Comparison of ENCODE assay signal across 19 cellular contexts in genomic region chr16:49351119-49351518, GRCh38. TPM values are rescaled to one million over a fixed set of nuclear protein-coding genes. Genes with fewer than 3 reads are reported as not detected.
DNase-seq lines count a peak whose midpoint lies in the region; ATAC-seq, FAIRE-seq and TF ChIP-seq lines count a peak whose summit lies in the region.
"Had no signal": no experiment of that assay in that cellular context is flagged by ENCODE, and none has a peak within 500 bp of the region (broad histone marks: within the 10 kb centered on the region; RNA-seq: fewer than 3 reads in every experiment).

No MANE protein-coding gene starts in this region.

- H2AFZ ChIP-seq in H1 (ENCODE audit: low read length), result no peak overlapping the region
- H2AFZ ChIP-seq: GM23248 had no signal

- no peak for TF ChIP-seq CTCF in H1 (IDR thresholded peaks at IDR 0.05; ENCODE audit: control extremely low read depth in 1 of 3, insufficient read depth in 1 of 3, low read depth in 1 of 3, low read length in 3 of 3)
- no peak for TF ChIP-seq CTCF in GM13977 (IDR thresholded peaks at IDR 0.05; ENCODE audit: extremely low read depth, insufficient read depth, missing control alignments)

- no peak overlapping the region for H3K4me2 ChIP-seq in H1 (ENCODE audit: insufficient read depth in 1 of 2, low read depth in 2 of 2, low read length in 2 of 2)
- H3K4me2 ChIP-seq: SK-N-SH had no signal

- H2BK12ac ChIP-seq in H1 (ENCODE audit: low read depth, low read length), result 0 out of 2 replicates have a peak overlapping the region, but pooled peaks have one; percentile 20

- peaks cover 3 to 4% of the 10 kb centered on the region in 2 experiments for H4K20me1 ChIP-seq in H1 (replicated peaks in 1 of 2; ENCODE audit: control insufficient read depth in 1 of 2, insufficient read depth in 2 of 2, low read length in 2 of 2)

- no peak for ATAC-seq in HG03432 (IDR thresholded peaks at IDR 0.05; ENCODE audit: unreplicated experiment)

- in situ Hi-C loops in Caki2 (cut with HindIII; ENCODE audit: low pct_unique_long_range_greater_than_20kb, low sequenced_read_pairs) (no loop called here), GM13977 (cut with MboI; ENCODE audit: low pct_unique_long_range_greater_than_20kb, low sequenced_read_pairs, unreplicated experiment) (no loop called here)

- FAIRE-seq in H1 (lab: Jason Lieb, UNC), result no peak

- H2BK5ac ChIP-seq in H1 (ENCODE audit: low read depth, low read length), result no peak overlapping the region

- H3K27ac ChIP-seq in H1 (ENCODE audit: low read depth, low read length), result no peak overlapping the region
- H3K27ac ChIP-seq: GM23248 had no signal

- POLR2A ChIA-PET in H1 (lab: Charles Lee; ENCODE audit: partially characterized antibody), result no interaction called here

- TF ChIP-seq EP300 in Ishikawa (IDR thresholded peaks at IDR 0.05; ENCODE audit: borderline replicate concordance), result no peak
- no peak for TF ChIP-seq EP300 in H1 (IDR thresholded peaks at IDR 0.05; ENCODE audit: borderline replicate concordance in 1 of 2, low read depth in 2 of 2, low read length in 2 of 2)

- no peak overlapping the region for H4K5ac ChIP-seq in H1 (ENCODE audit: insufficient read length, low read depth, low read length)

- no peaks in the 10 kb centered on the region for H3K27me3 ChIP-seq in H1 (replicated peaks in 1 of 4; ENCODE audit: control insufficient read depth in 3 of 4, extremely low read depth in 1 of 4, insufficient read depth in 3 of 4, low read length in 3 of 4)

- no peak overlapping the region for H3K56ac ChIP-seq in H1 (replicated peaks; ENCODE audit: insufficient read length, low read depth, low read length)

- CTCF ChIA-PET in H1 (lab: Charles Lee; ENCODE audit: partially characterized antibody), result interaction anchor here (0.7 to 5.1 kb wide), 14 partner anchors 8 to 520 kb away, joined by 3 to 28 read pairs (median 3); no protein-coding TSS in a partner anchor

- 0 out of 2 replicates have a peak overlapping the region, but pooled peaks have one; percentile 21 for H2BK20ac ChIP-seq in H1 (ENCODE audit: low read length)

- H3K18ac ChIP-seq in H1 (ENCODE audit: extremely low read depth, low read length), result no peak overlapping the region

- no peaks in the 10 kb centered on the region for H3K79me2 ChIP-seq in H1 (ENCODE audit: control insufficient read depth in 1 of 2, insufficient read depth in 2 of 2, low read length in 2 of 2)

- no peak overlapping the region for H4K91ac ChIP-seq in H1 (replicated peaks; ENCODE audit: insufficient read length, low read length)

- H3K14ac ChIP-seq in H1 (ENCODE audit: insufficient read length), result no peak overlapping the region

- no peak overlapping the region for H3K4ac ChIP-seq in H1 (replicated peaks; ENCODE audit: insufficient read length, low read depth, low read length)

- no peak overlapping the region for H2AK5ac ChIP-seq in H1 (ENCODE audit: low read depth, low read length)

- no peak overlapping the region for H3K23ac ChIP-seq in H1 (ENCODE audit: insufficient read length)

- no peaks in the 10 kb centered on the region for H3K79me1 ChIP-seq in H1 (ENCODE audit: low read depth, low read length)

- DNase-seq in Caki2 (ENCODE audit: low read depth) (peak; percentile 0), H1 (ENCODE audit: low read depth in 1 of 2, low spot score in 2 of 2) (no peak), left kidney (ENCODE audit: low read depth, low spot score) (peak; percentile 18), erythroblast (lab: John Stamatoyannopoulos, UW) (no peak), GM13977 (ENCODE audit: low spot score) (no peak)
- DNase-seq in activated naive CD8-positive, alpha-beta T cell treated with anti-CD3 and anti-CD28 coated beads for 36 hours, result no peak
- DNase-seq: DMS153; NCI-H2029; NCI-H446 treated with DMSO at 0.1 percent for 48 hours; NK-92 treated with Interleukin-12 subunit alpha and Interleukin-12 subunit beta, amount 100 ng/mL, for 24 hours had no signal

- TF ChIP-seq POLR2A in H1 (IDR thresholded peaks at IDR 0.05; ENCODE audit: control extremely low read depth in 1 of 2, low read depth in 2 of 2, low read length in 2 of 2), result no peak
- no peak for TF ChIP-seq POLR2A in erythroblast (IDR thresholded peaks at IDR 0.05; ENCODE audit: low read length)

- no peak overlapping the region for H4K8ac ChIP-seq in H1 (ENCODE audit: extremely low read depth, insufficient read depth, low read length)

- no peak overlapping the region for H3K4me3 Mint-ChIP-seq in activated naive CD8-positive, alpha-beta T cell treated with anti-CD3 and anti-CD28 coated beads for 36 hours
- H3K4me3 Mint-ChIP-seq: CD14-positive monocyte had no signal

- H3K23me2 ChIP-seq in H1 (ENCODE audit: low read depth, low read length), result no peaks in the 10 kb centered on the region

- H3K27ac Mint-ChIP-seq in activated naive CD8-positive, alpha-beta T cell treated with anti-CD3 and anti-CD28 coated beads for 36 hours, result no peak overlapping the region

- no peak overlapping the region for H3K9ac ChIP-seq in H1 (replicated peaks in 1 of 4; ENCODE audit: extremely low read depth in 1 of 4, low read depth in 3 of 4, low read length in 3 of 4)
- H3K9ac ChIP-seq: GM23248, SK-N-SH had no signal

- peaks cover 0 to 3% (median 0%) of the 10 kb centered on the region in 4 experiments; a peak in 1 of 7 replicates for H3K4me1 ChIP-seq in H1 (replicated peaks in 1 of 4; ENCODE audit: control insufficient read depth in 3 of 4, insufficient read depth in 4 of 4, low read length in 3 of 4)
- H3K4me1 ChIP-seq: BE2C had no signal

- no peak for TF ChIP-seq RAD21 in Ishikawa (IDR thresholded peaks at IDR 0.05; ENCODE audit: low read depth)
- no peak for TF ChIP-seq RAD21 in H1 (IDR thresholded peaks at IDR 0.05 in 1 of 2, conservative IDR thresholded peaks at IDR 0.05 in 1 of 2; ENCODE audit: low read depth in 2 of 2, low read length in 2 of 2)

- no peak overlapping the region for H2BK120ac ChIP-seq in H1 (replicated peaks; ENCODE audit: low read depth, low read length)

- H3K4me1 Mint-ChIP-seq in activated naive CD8-positive, alpha-beta T cell treated with anti-CD3 and anti-CD28 coated beads for 36 hours, result no peaks in the 10 kb centered on the region
- H3K4me1 Mint-ChIP-seq: CD14-positive monocyte had no signal

- peaks cover 23% of the 10 kb centered on the region for H3K27me3 Mint-ChIP-seq in activated naive CD8-positive, alpha-beta T cell treated with anti-CD3 and anti-CD28 coated beads for 36 hours

- H2BK15ac ChIP-seq in H1 (ENCODE audit: low read length), result peak overlapping the region; percentile 93; the same call in 1 of the 2 replicates

- H3K36me3 ChIP-seq in H1 (ENCODE audit: control insufficient read depth in 2 of 4, insufficient read depth in 4 of 4, low read length in 3 of 4), result no peaks in the 10 kb centered on the region
- H3K36me3 ChIP-seq: BE2C had no signal

- no peaks in the 10 kb centered on the region for H3K9me3 Mint-ChIP-seq in activated naive CD8-positive, alpha-beta T cell treated with anti-CD3 and anti-CD28 coated beads for 36 hours
- H3K9me3 Mint-ChIP-seq: CD14-positive monocyte had no signal

- no peaks in the 10 kb centered on the region for H3K36me3 Mint-ChIP-seq in activated naive CD8-positive, alpha-beta T cell treated with anti-CD3 and anti-CD28 coated beads for 36 hours
- H3K36me3 Mint-ChIP-seq: CD14-positive monocyte had no signal

- H3K4me3 ChIP-seq in H1 (ENCODE audit: extremely low read depth in 1 of 4, insufficient read depth in 2 of 4, low read depth in 3 of 4, low read length in 4 of 4), result no peak overlapping the region
- H3K4me3 ChIP-seq: GM23248 had no signal

- H3K9me3 ChIP-seq in H1 (ENCODE audit: insufficient read depth in 2 of 2, low read depth in 1 of 2, low read length in 1 of 2), result no peaks in the 10 kb centered on the region
- H3K9me3 ChIP-seq: BE2C, SK-N-SH had no signal

- WGBS in H1 (ENCODE audit: extremely low coverage in 1 of 2, insufficient coverage in 1 of 2, insufficient read length in 1 of 2, insufficient replicate concordance in 2 of 2, low coverage in 1 of 2, low lambda C conversion rate in 2 of 2, missing lambda C conversion rate in 1 of 2), 2 experiments, result 55% methylated on average over 7 of the region's 7 CpGs; no CpG with 5 or more reads in 1 of the 2 experiments

TF ChIP-seq in H1, 55 proteins besides CTCF, POLR2A, EP300 and RAD21:
- no peak for TF ChIP-seq HDAC6 (IDR thresholded peaks at IDR 0.05; ENCODE audit: low read depth, low read length)
- TF ChIP-seq CHD1 (IDR thresholded peaks at IDR 0.05; ENCODE audit: low read depth, low read length), result no peak
- no peak for TF ChIP-seq RNF2 (IDR thresholded peaks at IDR 0.05; ENCODE audit: borderline replicate concordance, low read depth, low read length, missing control alignments, poor library complexity, severe bottlenecking)
- TF ChIP-seq RBBP5 (IDR thresholded peaks at IDR 0.05; ENCODE audit: borderline replicate concordance, low read depth, low read length), result no peak
- TF ChIP-seq CEBPB (IDR thresholded peaks at IDR 0.05; ENCODE audit: low read depth, low read length), result no peak
- no peak for TF ChIP-seq RXRA (IDR thresholded peaks at IDR 0.05; ENCODE audit: insufficient read depth, low read depth, low read length)
- TF ChIP-seq BRCA1 (IDR thresholded peaks at IDR 0.05; ENCODE audit: low read depth, low read length), result no peak
- no peak for TF ChIP-seq CBX8 (IDR thresholded peaks at IDR 0.05; ENCODE audit: borderline replicate concordance, low read depth, low read length)
- no peak for TF ChIP-seq MAFK (IDR thresholded peaks at IDR 0.05; ENCODE audit: low read depth, low read length)
- no peak for TF ChIP-seq JUND (IDR thresholded peaks at IDR 0.05; ENCODE audit: low read length)
- TF ChIP-seq KDM5A (IDR thresholded peaks at IDR 0.05; ENCODE audit: low read length), result no peak
- no peak for TF ChIP-seq HDAC2 (IDR thresholded peaks at IDR 0.05; ENCODE audit: borderline replicate concordance in 1 of 2, low read depth in 2 of 2, low read length in 2 of 2)
- TF ChIP-seq SRF (IDR thresholded peaks at IDR 0.05; ENCODE audit: low read depth, low read length), result no peak
- no peak for TF ChIP-seq CTBP2 (IDR thresholded peaks at IDR 0.05; ENCODE audit: borderline replicate concordance, insufficient read depth, insufficient read length, low read length)
- TF ChIP-seq TAF1 (IDR thresholded peaks at IDR 0.05; ENCODE audit: low read depth, low read length), result no peak

RNA-seq across cellular contexts. Expression of gene C16orf78, which starts 22.5 kb away (rescaled TPM):
- not detected in 2 replicates for total RNA-seq in Caki2 (2014; rRNA removed; shearing (Covaris generic); ENCODE audit: low replicate concordance)
- total RNA-seq in H1 (2021; fragmentation: NEBNext Ultra II Directional; extraction: Animal tissue kit (Norgen Biotek cat#: 25700)), result not detected in 2 replicates
- not detected in 2 replicates for polyA plus RNA-seq in H1 (2011; rRNA removed)
- polyA plus RNA-seq in H1 (2011; cell fraction: cytosol; rRNA removed), result not detected
- not detected for polyA plus RNA-seq in H1 (2011; cell fraction: nucleus; rRNA removed)
- polyA plus RNA-seq in H1 (2012, experiment 1 of 2), result not detected in 4 replicates
- polyA plus RNA-seq in H1 (2012, experiment 2 of 2), result not detected
- not detected for polyA plus RNA-seq in H1 (2013, experiment 1 of 2)
- polyA plus RNA-seq in H1 (2013, experiment 2 of 2), result not detected
- not detected in 2 replicates for polyA minus RNA-seq in H1 (2011; rRNA and poly(A)+ RNA removed)
- polyA minus RNA-seq in H1 (2011; cell fraction: cytosol; rRNA and poly(A)+ RNA removed), result not detected
- polyA minus RNA-seq in H1 (2011; cell fraction: nucleus; rRNA and poly(A)+ RNA removed), result not detected
- not detected for total RNA-seq in activated naive CD8-positive, alpha-beta T cell treated with anti-CD3 and anti-CD28 coated beads for 36 hours
- total RNA-seq: GM23248, HT-29, MCF 10A, PC-3 had no signal
- polyA plus RNA-seq: CD14-positive monocyte, GM23248, SK-N-SH had no signal

Comparison
In these comparisons a context has a peak if more than half of its experiments do, and no peak if none do; other contexts are left out.
1. DNase-seq: peak in Caki2 (single experiment) and left kidney (single experiment); none in H1 (0 of 2), activated naive CD8-positive, alpha-beta T cell treated with anti-CD3 and anti-CD28 coated beads for 36 hours (single experiment), erythroblast (0 of 2) and GM13977 (single experiment).